19 cellular contexts compared by ENCODE assay signal in genomic region chr4:8744083-8744805, GRCh38.
DNase-seq lines count a peak whose midpoint lies in the region; ATAC-seq and TF ChIP-seq lines count a peak whose summit lies in the region.
"Had no signal": no experiment of that assay in that cellular context is flagged by ENCODE, and none has a peak within 500 bp of the region (broad histone marks: within the 10 kb centered on the region; RNA-seq: fewer than 3 reads in every experiment).

No MANE protein-coding gene starts in this region.

- H3K36me3 ChIP-seq in H7 (replicated peaks; ENCODE audit: control insufficient read depth, insufficient read depth, low read length) = no peaks in the 10 kb centered on the region
- H3K36me3 ChIP-seq in sigmoid colon = no peaks in the 10 kb centered on the region
- H3K36me3 ChIP-seq: neutrophil had no signal

- 80 to 83% methylated on average over 18 of the region's 18 CpGs for WGBS in sigmoid colon, 2 donors

- TF ChIP-seq POLR2A in sigmoid colon (IDR thresholded peaks at IDR 0.05) = no peak
- TF ChIP-seq POLR2A in erythroblast (IDR thresholded peaks at IDR 0.05; ENCODE audit: low read length) = no peak

- no peaks in the 10 kb centered on the region for H3K9me3 ChIP-seq in sigmoid colon
- H3K9me3 ChIP-seq: mucosa of descending colon, neutrophil had no signal

- TF ChIP-seq EP300 in sigmoid colon (IDR thresholded peaks at IDR 0.05) = no peak

- H3K4me3 ChIP-seq in H7 (ENCODE audit: insufficient read depth, low read depth, low read length) = no peak overlapping the region
- H3K4me3 ChIP-seq in sigmoid colon = no peak overlapping the region
- H3K4me3 ChIP-seq: mucosa of descending colon had no signal

- TF ChIP-seq CTCF in sigmoid colon (IDR thresholded peaks at IDR 0.05) = no peak

- in situ Hi-C loops in SK-MEL-5 (cut with HindIII; ENCODE audit: low pct_unique_long_range_greater_than_20kb, low sequenced_read_pairs) = no loop called here

- no peak overlapping the region for H3K27ac ChIP-seq in sigmoid colon
- H3K27ac ChIP-seq: neutrophil had no signal

- intact Hi-C loops in sigmoid colon (cut with DNase I) = no loop called here

- ATAC-seq in left lobe of liver = no peak
- ATAC-seq: activated CD4-positive, CD25-positive, alpha-beta regulatory T cell treated with anti-CD3 and anti-CD28 coated beads, Interleukin-2, amount 50 U/mL, for 24 hours; activated naive CD4-positive, alpha-beta T cell treated with anti-CD3 and anti-CD28 coated beads, Interleukin-2, amount 50 U/mL, for 72 hours; left colon; mucosa of descending colon had no signal

- H3K27me3 ChIP-seq in H7 (ENCODE audit: control insufficient read depth, insufficient read depth, low read length) (no peaks in the 10 kb centered on the region), sigmoid colon (peaks cover 0 to 27% (median 0%) of the 10 kb centered on the region in 3 donors)
- H3K27me3 ChIP-seq: neutrophil had no signal

- H3K4me1 ChIP-seq in sigmoid colon = no peaks in the 10 kb centered on the region

- DNase-seq in H7 (peak; percentile 78), SK-MEL-5 (ENCODE audit: low read depth, low spot score) (peak; percentile 6), left lobe of liver (ENCODE audit: low spot score) (peak; percentile 22), sigmoid colon (peak; percentile 56), COLO668 (lab: John Stamatoyannopoulos, UW; ENCODE audit: unreplicated experiment) (no peak), erythroblast (lab: John Stamatoyannopoulos, UW) (no peak), NCI-H524 treated with DMSO at 0.1 percent for 48 hours (lab: John Stamatoyannopoulos, UW) (no peak)
- DNase-seq: activated T-cell treated with anti-CD3 and anti-CD28 coated beads, Interleukin-2, amount 50 U/mL, for 48 hours; CD4-positive, CD25-positive, alpha-beta regulatory T cell; effector memory CD4-positive, alpha-beta T cell; mucosa of descending colon; NCI-H1092; NCI-H2029 treated with DMSO at 0.1 percent for 48 hours; NK-92 treated with Interleukin-12 subunit alpha and Interleukin-12 subunit beta, amount 100 ng/mL, for 24 hours; T1000 had no signal

Comparison
In these comparisons a context has a peak if more than half of its experiments do, and no peak if none do; other contexts are left out.
1. DNase-seq: peak in H7 (single experiment), SK-MEL-5 (single experiment), left lobe of liver (single experiment) and sigmoid colon (single experiment); none in COLO668 (single experiment), erythroblast (0 of 2) and NCI-H524 treated with DMSO at 0.1 percent for 48 hours (single experiment).